Comparison of ENCODE assay signal across 9 cellular contexts in the genomic region with DNA sequence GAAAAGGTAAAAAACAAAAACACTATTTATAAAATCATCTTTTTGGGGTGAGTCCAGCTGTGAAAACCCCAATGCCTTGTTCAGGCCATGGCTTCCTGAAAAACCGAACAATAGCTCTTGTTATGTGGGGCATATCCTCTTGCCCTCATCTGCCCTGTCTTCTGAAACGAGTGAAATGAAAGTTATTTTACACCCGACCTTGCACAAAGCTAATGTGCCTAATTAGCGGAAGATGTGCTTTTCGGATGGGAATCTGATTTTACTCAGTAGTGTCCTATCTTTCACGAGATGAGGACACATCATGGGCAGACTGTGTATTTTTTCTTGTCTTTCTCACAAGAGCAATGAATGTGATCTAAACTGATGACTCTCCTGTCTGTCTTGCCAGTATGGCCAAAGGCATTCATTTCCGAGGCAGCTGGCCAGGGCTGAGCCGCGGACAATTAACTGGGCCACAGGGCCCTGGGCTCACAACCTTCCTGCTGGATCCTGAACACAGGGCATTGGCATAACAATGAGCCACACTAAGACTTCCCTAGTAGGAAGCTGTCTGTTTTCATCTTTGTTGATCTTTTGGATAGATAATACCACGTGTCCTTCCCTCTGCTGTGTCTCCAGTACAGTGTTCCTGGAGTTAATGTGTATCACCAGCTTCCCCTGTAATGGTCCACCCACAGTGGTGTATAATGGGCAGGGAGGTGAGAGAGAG.
A peak's percentile ranks its signal among the peaks of the same experiment; 100 is the strongest.
DNase-seq lines count a peak whose midpoint lies in the region; ATAC-seq, FAIRE-seq and TF ChIP-seq lines count a peak whose summit lies in the region.
"Had no signal": no experiment of that assay in that cellular context is flagged by ENCODE, and none has a peak within 500 bp of the region (broad histone marks: within the 10 kb centered on the region; RNA-seq: fewer than 3 reads in every experiment).

No MANE protein-coding gene starts in this region.

- intact Hi-C loops in endothelial cell of umbilical vein (cut with micrococcal nuclease): loop anchor here (1.0 to 2.0 kb wide), 5 partner anchors 44 to 132 kb away; a partner anchor contains a TSS

- H3K79me2 ChIP-seq in endothelial cell of umbilical vein (ENCODE audit: control insufficient read depth, insufficient read depth, low read length): no peaks in the 10 kb centered on the region

- DNase-seq in Caki2 (ENCODE audit: low read depth) (peak; percentile 52), NCI-H69 (lab: John Stamatoyannopoulos, UW) (peak; percentile 91), endothelial cell of umbilical vein (ENCODE audit: low read depth, low spot score) (peak; percentile 87), mucosa of gallbladder (ENCODE audit: low spot score) (peak; percentile 38), GM10266 (ENCODE audit: extremely low spot score) (no peak), DMS114 treated with DMSO at 0.1 percent for 48 hours (lab: John Stamatoyannopoulos, UW; ENCODE audit: unreplicated experiment) (no peak)
- DNase-seq in stimulated activated naive CD4-positive, alpha-beta T cell (lab: John Stamatoyannopoulos, UW): no peak
- DNase-seq: activated CD8-positive, alpha-beta T cell treated with anti-CD3 and anti-CD28 coated beads for 36 hours had no signal

- peak; percentile 86 for FAIRE-seq in endothelial cell of umbilical vein (lab: Jason Lieb, UNC)

- H3K9me3 ChIP-seq in endothelial cell of umbilical vein (replicated peaks; ENCODE audit: control insufficient read depth, insufficient read depth, low read length): no peaks in the 10 kb centered on the region

- no peak for TF ChIP-seq CTCF in endothelial cell of umbilical vein (IDR thresholded peaks at IDR 0.05; ENCODE audit: extremely low read depth in 1 of 2, insufficient read depth in 1 of 2, low read depth in 1 of 2, low read length in 2 of 2)
- no peak for TF ChIP-seq CTCF in GM10266 (IDR thresholded peaks at IDR 0.05; ENCODE audit: control insufficient read depth, insufficient read depth, low read depth, missing control alignments)

- H4K20me1 ChIP-seq in endothelial cell of umbilical vein (replicated peaks; ENCODE audit: control insufficient read depth, extremely low read depth, insufficient read depth, low read length): no peaks in the 10 kb centered on the region

- peak overlapping the region; percentile 74 for H3K27ac ChIP-seq in endothelial cell of umbilical vein (ENCODE audit: insufficient read depth, low read depth, low read length)

- BruUV-seq in endothelial cell of umbilical vein (replicated peaks; lab: Mats Ljungman, UMichigan): no TSS peak

- no peaks in the 10 kb centered on the region for H3K9me1 ChIP-seq in endothelial cell of umbilical vein (replicated peaks; ENCODE audit: control insufficient read depth, extremely low read depth, insufficient read depth, low read length)

- H3K27me3 ChIP-seq in endothelial cell of umbilical vein (ENCODE audit: control insufficient read depth in 2 of 2, insufficient read depth in 2 of 2, low read length in 2 of 2): no peaks in the 10 kb centered on the region

- ATAC-seq in HG03108 (IDR thresholded peaks at IDR 0.05; ENCODE audit: unreplicated experiment): no peak
- ATAC-seq: activated CD8-positive, alpha-beta T cell treated with anti-CD3 and anti-CD28 coated beads for 36 hours had no signal

- peak overlapping the region; percentile 10 for H2AFZ ChIP-seq in endothelial cell of umbilical vein (ENCODE audit: low read depth, low read length)

- in situ Hi-C loops in Caki2 (cut with HindIII; ENCODE audit: low pct_unique_long_range_greater_than_20kb, low sequenced_read_pairs): no loop called here

- no peaks in the 10 kb centered on the region for H3K36me3 ChIP-seq in endothelial cell of umbilical vein (ENCODE audit: control insufficient read depth in 2 of 2, extremely low read depth in 1 of 2, insufficient read depth in 2 of 2, low read length in 2 of 2)

- H3K4me1 ChIP-seq in endothelial cell of umbilical vein (ENCODE audit: control insufficient read depth, extremely low read depth, insufficient read depth, low read length): peaks cover 24% of the 10 kb centered on the region

- peak overlapping the region; percentile 4 for H3K4me2 ChIP-seq in endothelial cell of umbilical vein (ENCODE audit: insufficient read depth, low read length)

- H3K4me3 ChIP-seq in endothelial cell of umbilical vein (replicated peaks in 1 of 3; ENCODE audit: insufficient read depth in 1 of 3, low read depth in 1 of 3, low read length in 3 of 3): peak overlapping the region in 1 of 3 experiments; percentile 3

- POLR2A ChIA-PET in endothelial cell of umbilical vein (lab: Charles Lee): interaction anchor here (0.7 to 1.5 kb wide), 5 partner anchors 43 to 87 kb away, joined by 3 to 6 read pairs (median 3); a partner anchor contains a TSS

- TF ChIP-seq POLR2A in endothelial cell of umbilical vein (IDR thresholded peaks at IDR 0.05; ENCODE audit: low read depth, low read length): no peak

- peak overlapping the region; percentile 25 for H3K9ac ChIP-seq in endothelial cell of umbilical vein (replicated peaks; ENCODE audit: extremely low read depth, insufficient read depth, low read length)

- dilution Hi-C loops in endothelial cell of umbilical vein (cut with MboI; ENCODE audit: extremely low pct_ligation_motif_present, low sequenced_read_pairs): no loop called here

- CTCF ChIA-PET in endothelial cell of umbilical vein (lab: Charles Lee): interaction anchor here (0.8 to 2.4 kb wide), 16 partner anchors 10 to 139 kb away, joined by 3 to 11 read pairs (median 5); no protein-coding TSS in a partner anchor

TF ChIP-seq in endothelial cell of umbilical vein, 7 proteins besides CTCF, POLR2A, EP300 and RAD21:
- TF ChIP-seq POLR2AphosphoS5 (IDR thresholded peaks at IDR 0.05; ENCODE audit: insufficient read depth, low read depth, low read length): peak; percentile 22
- peak; percentile 90 for TF ChIP-seq GATA2 (IDR thresholded peaks at IDR 0.05; ENCODE audit: insufficient read depth, insufficient read length, low read depth, low read length)
- TF ChIP-seq, protein P1, sequence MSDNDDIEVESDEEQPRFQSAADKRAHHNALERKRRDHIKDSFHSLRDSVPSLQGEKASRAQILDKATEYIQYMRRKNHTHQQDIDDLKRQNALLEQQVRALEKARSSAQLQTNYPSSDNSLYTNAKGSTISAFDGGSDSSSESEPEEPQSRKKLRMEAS (IDR thresholded peaks at IDR 0.05; ENCODE audit: insufficient read depth, insufficient read length): peak; percentile 19
- no peak for TF ChIP-seq JUN (IDR thresholded peaks at IDR 0.05; ENCODE audit: borderline replicate concordance, insufficient read depth, insufficient read length, low read depth)
- no peak for TF ChIP-seq MYC (IDR thresholded peaks at IDR 0.05; ENCODE audit: low read depth, low read length)
- no peak for TF ChIP-seq EZH2 (IDR thresholded peaks at IDR 0.05; ENCODE audit: borderline replicate concordance, low read depth, low read length, severe bottlenecking)
- peak; percentile 25 for TF ChIP-seq FOS (IDR thresholded peaks at IDR 0.05; ENCODE audit: borderline replicate concordance, insufficient read depth, low read length)

Comparison
In these comparisons a context has a peak if more than half of its experiments do, and no peak if none do; other contexts are left out.
1. DNase-seq: peak in Caki2 (single experiment), NCI-H69 (single experiment), endothelial cell of umbilical vein (single experiment) and mucosa of gallbladder (single experiment); none in GM10266 (single experiment), DMS114 treated with DMSO at 0.1 percent for 48 hours (single experiment) and stimulated activated naive CD4-positive, alpha-beta T cell (0 of 6).